Comparison of ENCODE assay signal across 20 cellular contexts in genomic region chr7:126079151-126079550, GRCh38.
A peak's percentile ranks its signal among the peaks of the same experiment; 100 is the strongest.
DNase-seq lines count a peak whose midpoint lies in the region; ATAC-seq, FAIRE-seq and TF ChIP-seq lines count a peak whose summit lies in the region.
"Had no signal": no experiment of that assay in that cellular context is flagged by ENCODE, and none has a peak within 500 bp of the region (broad histone marks: within the 10 kb centered on the region; RNA-seq: fewer than 3 reads in every experiment).

No MANE protein-coding gene starts in this region.

- H2BK120ac ChIP-seq in H1 (replicated peaks; ENCODE audit: low read depth, low read length) = no peak overlapping the region

- TF ChIP-seq CTCF in H1 (IDR thresholded peaks at IDR 0.05; ENCODE audit: control extremely low read depth in 1 of 3, insufficient read depth in 1 of 3, low read depth in 1 of 3, low read length in 3 of 3) = no peak
- TF ChIP-seq CTCF in Peyer's patch (IDR thresholded peaks at IDR 0.05) = no peak

- no peaks in the 10 kb centered on the region for H3K79me1 ChIP-seq in H1 (ENCODE audit: low read depth, low read length)

- H2BK12ac ChIP-seq in H1 (ENCODE audit: low read depth, low read length) = no peak overlapping the region

- no peak overlapping the region for H4K8ac ChIP-seq in H1 (ENCODE audit: extremely low read depth, insufficient read depth, low read length)

- H2AK5ac ChIP-seq in H1 (ENCODE audit: low read depth, low read length) = no peak overlapping the region

- H3K27me3 ChIP-seq in H1 (replicated peaks in 1 of 4; ENCODE audit: control insufficient read depth in 3 of 4, extremely low read depth in 1 of 4, insufficient read depth in 3 of 4, low read length in 3 of 4) (no peaks in the 10 kb centered on the region), Peyer's patch (no peaks in the 10 kb centered on the region)

- POLR2A ChIA-PET in H1 (lab: Charles Lee; ENCODE audit: partially characterized antibody) = no interaction called here

- H3K9me3 ChIP-seq in H1 (ENCODE audit: insufficient read depth in 2 of 2, low read depth in 1 of 2, low read length in 1 of 2) (no peaks in the 10 kb centered on the region; a peak in 1 of 4 replicates), Peyer's patch (peaks cover 0 to 2% (median 0%) of the 10 kb centered on the region in 4 donors)
- H3K9me3 ChIP-seq: HAP-1 had no signal

- no peak overlapping the region for H2BK15ac ChIP-seq in H1 (ENCODE audit: low read length)

- no peak overlapping the region for H3K23ac ChIP-seq in H1 (ENCODE audit: insufficient read length)

- no peak overlapping the region for H3K4me2 ChIP-seq in H1 (ENCODE audit: insufficient read depth in 1 of 2, low read depth in 2 of 2, low read length in 2 of 2)
- H3K4me2 ChIP-seq: PC-9 had no signal

- H3K4me1 ChIP-seq in H1 (replicated peaks in 1 of 4; ENCODE audit: control insufficient read depth in 3 of 4, insufficient read depth in 4 of 4, low read length in 3 of 4) (no peaks in the 10 kb centered on the region), Peyer's patch (no peaks in the 10 kb centered on the region)
- H3K4me1 ChIP-seq: HAP-1 had no signal

- no peak for DNase-seq in H1 (ENCODE audit: low read depth in 1 of 2, low spot score in 2 of 2)
- no peak for DNase-seq in dedifferentiated amniotic fluid mesenchymal stem cell (ENCODE audit: extremely low spot score)
- DNase-seq in Peyer's patch = no peak
- DNase-seq in cerebellar cortex (ENCODE audit: low spot score) = no peak
- DNase-seq: ACHN; C1 segment of cervical spinal cord; CD8-positive, alpha-beta memory T cell; DMS 273 treated with DMSO at 0.1 percent for 48 hours; DND-41; KG1; NCI-H187; NCI-H2107; NCI-H2227 treated with DMSO at 0.1 percent for 48 hours; NCI-H510A treated with DMSO at 0.1 percent for 48 hours; PC-9; T-helper 1 cell had no signal

- no peak overlapping the region for H4K91ac ChIP-seq in H1 (replicated peaks; ENCODE audit: insufficient read length, low read length)

- 73% methylated on average over 3 of the region's 3 CpGs; no CpG with 5 or more reads in 1 of the 2 experiments for WGBS in H1 (ENCODE audit: extremely low coverage in 1 of 2, insufficient coverage in 1 of 2, insufficient read length in 1 of 2, insufficient replicate concordance in 2 of 2, low coverage in 1 of 2, low lambda C conversion rate in 2 of 2, missing lambda C conversion rate in 1 of 2), 2 experiments

- no peak overlapping the region for H3K4me3 ChIP-seq in H1 (ENCODE audit: extremely low read depth in 1 of 4, insufficient read depth in 2 of 4, low read depth in 3 of 4, low read length in 4 of 4)
- no peak overlapping the region for H3K4me3 ChIP-seq in Peyer's patch
- H3K4me3 ChIP-seq: HAP-1, PC-9 had no signal

- no peak for TF ChIP-seq EP300 in H1 (IDR thresholded peaks at IDR 0.05; ENCODE audit: borderline replicate concordance in 1 of 2, low read depth in 2 of 2, low read length in 2 of 2)

- 0 out of 2 replicates have a peak overlapping the region, but pooled peaks have one; percentile 52 for H2AFZ ChIP-seq in H1 (ENCODE audit: low read length)
- H2AFZ ChIP-seq: PC-9 had no signal

- H3K18ac ChIP-seq in H1 (ENCODE audit: extremely low read depth, low read length) = no peak overlapping the region

- no peak overlapping the region for H4K5ac ChIP-seq in H1 (ENCODE audit: insufficient read length, low read depth, low read length)

- H2BK20ac ChIP-seq in H1 (ENCODE audit: low read length) = no peak overlapping the region

- CTCF ChIA-PET in H1 (lab: Charles Lee; ENCODE audit: partially characterized antibody) = no interaction called here

- H3K27ac ChIP-seq in H1 (ENCODE audit: low read depth, low read length) (no peak overlapping the region), Peyer's patch (no peak overlapping the region)
- H3K27ac ChIP-seq: PC-9 had no signal

- H3K79me2 ChIP-seq in H1 (ENCODE audit: control insufficient read depth in 1 of 2, insufficient read depth in 2 of 2, low read length in 2 of 2) = no peaks in the 10 kb centered on the region

- FAIRE-seq in H1 (lab: Jason Lieb, UNC) = peak; percentile 60

- H3K56ac ChIP-seq in H1 (replicated peaks; ENCODE audit: insufficient read length, low read depth, low read length) = no peak overlapping the region

- no peaks in the 10 kb centered on the region for H4K20me1 ChIP-seq in H1 (replicated peaks in 1 of 2; ENCODE audit: control insufficient read depth in 1 of 2, insufficient read depth in 2 of 2, low read length in 2 of 2)

- TF ChIP-seq POLR2A in H1 (IDR thresholded peaks at IDR 0.05; ENCODE audit: control extremely low read depth in 1 of 2, low read depth in 2 of 2, low read length in 2 of 2) (no peak), Peyer's patch (IDR thresholded peaks at IDR 0.05) (no peak)

- no peaks in the 10 kb centered on the region for H3K36me3 ChIP-seq in H1 (ENCODE audit: control insufficient read depth in 2 of 4, insufficient read depth in 4 of 4, low read length in 3 of 4)
- H3K36me3 ChIP-seq in Peyer's patch = no peaks in the 10 kb centered on the region
- H3K36me3 ChIP-seq: HAP-1 had no signal

- TF ChIP-seq RAD21 in H1 (IDR thresholded peaks at IDR 0.05 in 1 of 2, conservative IDR thresholded peaks at IDR 0.05 in 1 of 2; ENCODE audit: low read depth in 2 of 2, low read length in 2 of 2) = no peak

- H3K9ac ChIP-seq in H1 (replicated peaks in 1 of 4; ENCODE audit: extremely low read depth in 1 of 4, low read depth in 3 of 4, low read length in 3 of 4) = no peak overlapping the region

- H3K4ac ChIP-seq in H1 (replicated peaks; ENCODE audit: insufficient read length, low read depth, low read length) = no peak overlapping the region

- H2BK5ac ChIP-seq in H1 (ENCODE audit: low read depth, low read length) = no peak overlapping the region

- ATAC-seq in GM21360 (IDR thresholded peaks at IDR 0.05; ENCODE audit: unreplicated experiment) (peak; percentile 13), HG02763 (IDR thresholded peaks at IDR 0.05; ENCODE audit: unreplicated experiment) (peak; percentile 22), HG03039 (IDR thresholded peaks at IDR 0.05; ENCODE audit: unreplicated experiment) (no peak)

- no peak overlapping the region for H3K14ac ChIP-seq in H1 (ENCODE audit: insufficient read length)

- H3K23me2 ChIP-seq in H1 (ENCODE audit: low read depth, low read length) = no peaks in the 10 kb centered on the region

TF ChIP-seq in H1, 55 proteins besides CTCF, POLR2A, EP300 and RAD21:
- TF ChIP-seq CHD1 (IDR thresholded peaks at IDR 0.05; ENCODE audit: low read depth, low read length) = no peak
- TF ChIP-seq GTF2F1 (IDR thresholded peaks at IDR 0.05; ENCODE audit: borderline replicate concordance, low read depth, low read length) = no peak
- no peak for TF ChIP-seq SIRT6 (IDR thresholded peaks at IDR 0.05; ENCODE audit: low read length)
- TF ChIP-seq KDM4A (IDR thresholded peaks at IDR 0.05; ENCODE audit: low read depth, low read length, severe bottlenecking) = no peak
- no peak for TF ChIP-seq BRCA1 (IDR thresholded peaks at IDR 0.05; ENCODE audit: low read depth, low read length)
- TF ChIP-seq BACH1 (IDR thresholded peaks at IDR 0.05; ENCODE audit: low read length) = no peak
- TF ChIP-seq NRF1 (IDR thresholded peaks at IDR 0.05; ENCODE audit: low read depth, low read length) = no peak
- TF ChIP-seq ATF3 (IDR thresholded peaks at IDR 0.05; ENCODE audit: insufficient read depth, low read depth, low read length) = no peak
- no peak for TF ChIP-seq PHF8 (conservative IDR thresholded peaks at IDR 0.05; ENCODE audit: low read depth, low read length)
- no peak for TF ChIP-seq JUND (IDR thresholded peaks at IDR 0.05; ENCODE audit: low read length)
- TF ChIP-seq, protein P1, sequence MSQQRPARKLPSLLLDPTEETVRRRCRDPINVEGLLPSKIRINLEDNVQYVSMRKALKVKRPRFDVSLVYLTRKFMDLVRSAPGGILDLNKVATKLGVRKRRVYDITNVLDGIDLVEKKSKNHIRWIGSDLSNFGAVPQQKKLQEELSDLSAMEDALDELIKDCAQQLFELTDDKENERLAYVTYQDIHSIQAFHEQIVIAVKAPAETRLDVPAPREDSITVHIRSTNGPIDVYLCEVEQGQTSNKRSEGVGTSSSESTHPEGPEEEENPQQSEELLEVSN (IDR thresholded peaks at IDR 0.05) = no peak
